20 cellular contexts compared by ENCODE assay signal in genomic region chr14:52876806-52877205, GRCh38.
A peak's percentile ranks its signal among the peaks of the same experiment; 100 is the strongest.
DNase-seq lines count a peak whose midpoint lies in the region; ATAC-seq and TF ChIP-seq lines count a peak whose summit lies in the region.
"Had no signal": no experiment of that assay in that cellular context is flagged by ENCODE, and none has a peak within 500 bp of the region (broad histone marks: within the 10 kb centered on the region; RNA-seq: fewer than 3 reads in every experiment).

No MANE protein-coding gene starts in this region.

- no TSS peak for BruUV-seq in PC-9 (replicated peaks; lab: Mats Ljungman, UMichigan)

- H3F3A ChIP-seq in PC-9 (ENCODE audit: insufficient read depth, low read depth), result no peaks in the 10 kb centered on the region; the same call in 1 of the 2 replicates

- no peak for TF ChIP-seq CTCF in chondrocyte (IDR thresholded peaks at IDR 0.05)
- TF ChIP-seq CTCF in osteocyte (IDR thresholded peaks at IDR 0.05), result no peak
- no peak for TF ChIP-seq CTCF in PC-9 (conservative IDR thresholded peaks at IDR 0.05)

- H3K27ac Mint-ChIP-seq in chondrocyte (ENCODE audit: unreplicated experiment) (peak overlapping the region; percentile 92), osteocyte (ENCODE audit: unreplicated experiment) (peak overlapping the region; percentile 79)
- no peak overlapping the region for H3K27ac Mint-ChIP-seq in activated CD4-positive, alpha-beta T cell treated with anti-CD3 and anti-CD28 coated beads, Interleukin-2, amount 10 ng/mL, durations not matched to agents 24 days and 14 days
- H3K27ac Mint-ChIP-seq: CD4-positive, alpha-beta T cell; effector memory CD8-positive, alpha-beta T cell; T-helper 17 cell had no signal

- CTCF ChIA-PET in PC-9 (lab: Charles Lee), result no interaction called here

- no peak for ATAC-seq in HG02852 (IDR thresholded peaks at IDR 0.05; ENCODE audit: unreplicated experiment)
- ATAC-seq: effector memory CD8-positive, alpha-beta T cell; T-helper 17 cell had no signal

- no peak overlapping the region for H3K4me3 ChIP-seq in HUES64 (ENCODE audit: low read length)
- H3K4me3 ChIP-seq in PC-9, result no peak overlapping the region

- H4K20me1 ChIP-seq in PC-9 (ENCODE audit: insufficient read depth), result no peaks in the 10 kb centered on the region

- H3K4me3 Mint-ChIP-seq in chondrocyte (ENCODE audit: unreplicated experiment) (no peak overlapping the region), osteocyte (ENCODE audit: unreplicated experiment) (no peak overlapping the region)
- no peak overlapping the region for H3K4me3 Mint-ChIP-seq in activated CD4-positive, alpha-beta T cell treated with anti-CD3 and anti-CD28 coated beads, Interleukin-2, amount 10 ng/mL, durations not matched to agents 24 days and 14 days
- H3K4me3 Mint-ChIP-seq: CD4-positive, alpha-beta T cell; effector memory CD8-positive, alpha-beta T cell; T-helper 17 cell had no signal

- peak overlapping the region; percentile 34 for H3K27ac ChIP-seq in HUES64 (ENCODE audit: low read depth, low read length)
- H3K27ac ChIP-seq in PC-9, result no peak overlapping the region

- DNase-seq in ELR (ENCODE audit: low read depth) (peak; percentile 24), chondrocyte (ENCODE audit: low spot score) (no peak), osteocyte (ENCODE audit: extremely low spot score, unreplicated experiment) (no peak), PC-9 (no peak)
- DNase-seq in activated effector memory CD4-positive, alpha-beta T cell treated with anti-CD3 and anti-CD28 coated beads, Interleukin-2, amount 50 U/mL, for 16 hours, result no peak
- DNase-seq in activated CD4-positive, alpha-beta T cell treated with anti-CD3 and anti-CD28 coated beads, Interleukin-2, amount 10 ng/mL, durations not matched to agents 24 days and 14 days, result no peak
- DNase-seq: activated CD4-positive, alpha-beta T cell treated with anti-CD3 and anti-CD28 coated beads, Interleukin-2, amount 50 U/mL, for 4 hours; activated naive CD4-positive, alpha-beta T cell; amygdala; CD4-positive, alpha-beta T cell; effector memory CD8-positive, alpha-beta T cell; Kasumi-1; NCI-H1092; NCI-H2029 treated with DMSO at 0.1 percent for 48 hours; retina; SIG-M5; stimulated activated CD8-positive, alpha-beta memory T cell treated with anti-CD3 and anti-CD28 coated beads, Interleukin-4, amount 100 ng/mL, for 48 hours; T-helper 17 cell had no signal

- H3K27me3 Mint-ChIP-seq in chondrocyte (ENCODE audit: low read depth) (no peaks in the 10 kb centered on the region), osteocyte (ENCODE audit: unreplicated experiment) (no peaks in the 10 kb centered on the region)
- H3K27me3 Mint-ChIP-seq in activated CD4-positive, alpha-beta T cell treated with anti-CD3 and anti-CD28 coated beads, Interleukin-2, amount 10 ng/mL, durations not matched to agents 24 days and 14 days, result peaks cover 4% of the 10 kb centered on the region

- no peak overlapping the region for H3K4me2 ChIP-seq in PC-9

- H3K9me3 ChIP-seq in HUES64 (ENCODE audit: insufficient read depth, low read depth, low read length) (no peaks in the 10 kb centered on the region), PC-9 (ENCODE audit: insufficient read depth, low read depth) (no peaks in the 10 kb centered on the region)

- POLR2A ChIA-PET in PC-9 (lab: Charles Lee; ENCODE audit: unreplicated experiment), result no interaction called here

- no peaks in the 10 kb centered on the region for H3K9me2 ChIP-seq in PC-9 (ENCODE audit: insufficient read depth)

- WGBS in HUES64, result 90% methylated on average over 2 of the region's 2 CpGs

- H3K4me1 Mint-ChIP-seq in chondrocyte (ENCODE audit: low read depth), result peaks cover 89% of the 10 kb centered on the region
- peaks cover 80% of the 10 kb centered on the region for H3K4me1 Mint-ChIP-seq in osteocyte (ENCODE audit: unreplicated experiment)
- H3K4me1 Mint-ChIP-seq in activated CD4-positive, alpha-beta T cell treated with anti-CD3 and anti-CD28 coated beads, Interleukin-2, amount 10 ng/mL, durations not matched to agents 24 days and 14 days, result no peaks in the 10 kb centered on the region
- H3K4me1 Mint-ChIP-seq: T-helper 17 cell had no signal

- no peaks in the 10 kb centered on the region for H3K27me3 ChIP-seq in HUES64 (ENCODE audit: insufficient read depth, low read length)
- no peaks in the 10 kb centered on the region for H3K27me3 ChIP-seq in PC-9 (ENCODE audit: insufficient read depth, low read depth)

- peaks cover 60% of the 10 kb centered on the region for H3K4me1 ChIP-seq in HUES64 (ENCODE audit: insufficient read depth, low read length)
- H3K4me1 ChIP-seq in PC-9 (replicated peaks; ENCODE audit: insufficient read depth), result peaks cover 11% of the 10 kb centered on the region; the same call in 1 of the 2 replicates

- no peak overlapping the region for H2AFZ ChIP-seq in PC-9

- intact Hi-C loops in PC-9 (cut with micrococcal nuclease; ENCODE audit: unreplicated experiment), result no loop called here
- intact Hi-C loops in activated CD4-positive, alpha-beta T cell treated with anti-CD3 and anti-CD28 coated beads, Interleukin-2, amount 10 ng/mL, durations not matched to agents 24 days and 14 days (cut with micrococcal nuclease), result no loop called here

- no peaks in the 10 kb centered on the region for H3K79me2 ChIP-seq in PC-9 (ENCODE audit: low read depth)

- no peaks in the 10 kb centered on the region for H3K9me3 Mint-ChIP-seq in chondrocyte (ENCODE audit: low read depth)
- no peaks in the 10 kb centered on the region for H3K9me3 Mint-ChIP-seq in osteocyte (ENCODE audit: unreplicated experiment)
- no peaks in the 10 kb centered on the region for H3K9me3 Mint-ChIP-seq in activated CD4-positive, alpha-beta T cell treated with anti-CD3 and anti-CD28 coated beads, Interleukin-2, amount 10 ng/mL, durations not matched to agents 24 days and 14 days
- H3K9me3 Mint-ChIP-seq: CD4-positive, alpha-beta T cell; effector memory CD8-positive, alpha-beta T cell had no signal

- H3K36me3 ChIP-seq in HUES64 (ENCODE audit: insufficient read depth, low read length) (peaks cover 96% of the 10 kb centered on the region), PC-9 (ENCODE audit: low read depth) (no peaks in the 10 kb centered on the region)

- H3K36me3 Mint-ChIP-seq in chondrocyte (ENCODE audit: low read depth) (peaks cover 60% of the 10 kb centered on the region), osteocyte (ENCODE audit: unreplicated experiment) (peaks cover 67% of the 10 kb centered on the region)
- no peaks in the 10 kb centered on the region for H3K36me3 Mint-ChIP-seq in activated CD4-positive, alpha-beta T cell treated with anti-CD3 and anti-CD28 coated beads, Interleukin-2, amount 10 ng/mL, durations not matched to agents 24 days and 14 days (ENCODE audit: low read depth)

- no peak overlapping the region for H3K9ac ChIP-seq in HUES64 (ENCODE audit: low read depth, low read length)
